11 cellular contexts compared by ENCODE assay signal in genomic region chr11:112863304-112863703, GRCh38.
A peak's percentile ranks its signal among the peaks of the same experiment; 100 is the strongest.
DNase-seq lines count a peak whose midpoint lies in the region; ATAC-seq lines count a peak whose summit lies in the region.
"Had no signal": no experiment of that assay in that cellular context is flagged by ENCODE, and none has a peak within 500 bp of the region (broad histone marks: within the 10 kb centered on the region; RNA-seq: fewer than 3 reads in every experiment).

No MANE protein-coding gene starts in this region.

- DNase-seq in Right ventricle myocardium superior (no peak), left cardiac atrium (no peak), myocyte (ENCODE audit: low read depth) (peak; percentile 94), NCI-H2029 treated with DMSO at 0.1 percent for 48 hours (lab: John Stamatoyannopoulos, UW) (no peak)
- DNase-seq: CD8-positive, alpha-beta T cell; COR-L47; DMS153; DMS79 treated with DMSO at 0.1 percent for 48 hours; EL had no signal

- intact Hi-C loops in Right ventricle myocardium superior (cut with DNase I) (no loop called here), left cardiac atrium (cut with DNase I) (no loop called here)

- ATAC-seq in Right ventricle myocardium superior (ENCODE audit: poor library complexity): peak; percentile 94
- ATAC-seq in left cardiac atrium: peak; percentile 69 to 93
- no peak for ATAC-seq in GM21526 (IDR thresholded peaks at IDR 0.05; ENCODE audit: low FRiP score, unreplicated experiment)
- ATAC-seq in HG03439 (IDR thresholded peaks at IDR 0.05; ENCODE audit: unreplicated experiment): no peak
- ATAC-seq: CD8-positive, alpha-beta T cell had no signal

Comparison
In these comparisons a context has a peak if more than half of its experiments do, and no peak if none do; other contexts are left out.
1. ATAC-seq: peak in Right ventricle myocardium superior (single experiment) and left cardiac atrium (2 of 2); none in GM21526 (single experiment) and HG03439 (single experiment).